8 cellular contexts compared by ENCODE assay signal in genomic region chr17:11986939-11987329, GRCh38. TPM values are rescaled to one million over a fixed set of nuclear protein-coding genes. Genes with fewer than 3 reads are reported as not detected.
DNase-seq lines count a peak whose midpoint lies in the region; ATAC-seq, FAIRE-seq and TF ChIP-seq lines count a peak whose summit lies in the region.

No MANE protein-coding gene starts in this region.

- H3K4me1 Mint-ChIP-seq in astrocyte (ENCODE audit: low read depth, unreplicated experiment) = peaks cover 3% of the 10 kb centered on the region

- H3K27ac Mint-ChIP-seq in astrocyte (ENCODE audit: unreplicated experiment) = no peak overlapping the region

- H4K91ac ChIP-seq in IMR-90 (ENCODE audit: insufficient read depth, low read depth, low read length) = no peak overlapping the region

- FAIRE-seq in astrocyte (lab: Jason Lieb, UNC) = peak; percentile 49

- peak; percentile 62 for TF ChIP-seq RAD21 in IMR-90 (IDR thresholded peaks at IDR 0.05; ENCODE audit: low read length)

- no peak overlapping the region for H3K18ac ChIP-seq in IMR-90 (ENCODE audit: low read depth, low read length)

- no peak overlapping the region for H2BK5ac ChIP-seq in IMR-90 (ENCODE audit: low read depth, low read length, poor library complexity, severe bottlenecking)

- no peak for TF ChIP-seq EP300 in tibial nerve (IDR thresholded peaks at IDR 0.05)

- BruUV-seq in IMR-90 (replicated peaks; lab: Mats Ljungman, UMichigan) = no TSS peak

- H2AK5ac ChIP-seq in IMR-90 (ENCODE audit: low read depth, low read length) = no peak overlapping the region

- H3K4me3 ChIP-seq in IMR-90 (ENCODE audit: insufficient read depth, low read depth, low read length) (no peak overlapping the region), astrocyte (ENCODE audit: insufficient read depth, low read depth, low read length) (no peak overlapping the region), tibial nerve (no peak overlapping the region)

- no peak overlapping the region for H3K56ac ChIP-seq in IMR-90 (ENCODE audit: extremely low read depth, insufficient read depth, low read length)

- no peak overlapping the region for H3K4me3 Mint-ChIP-seq in astrocyte (ENCODE audit: unreplicated experiment)

- H3K27me3 Mint-ChIP-seq in astrocyte (ENCODE audit: low read depth, unreplicated experiment) = no peaks in the 10 kb centered on the region

- H3K9ac ChIP-seq in IMR-90 (ENCODE audit: low read depth, low read length) (no peak overlapping the region), astrocyte (ENCODE audit: low read length) (no peak overlapping the region)

- H4K20me1 ChIP-seq in IMR-90 (ENCODE audit: insufficient read depth, low read length) (no peaks in the 10 kb centered on the region), astrocyte (ENCODE audit: insufficient read depth, low read length) (peaks cover 18% of the 10 kb centered on the region)

- no peaks in the 10 kb centered on the region for H3K27me3 ChIP-seq in IMR-90 (ENCODE audit: control insufficient read depth, insufficient read depth, low read length)
- no peaks in the 10 kb centered on the region for H3K27me3 ChIP-seq in astrocyte (ENCODE audit: insufficient read depth, low read length)
- H3K27me3 ChIP-seq in tibial nerve = no peaks in the 10 kb centered on the region

- peaks cover 10% of the 10 kb centered on the region for H3K36me3 Mint-ChIP-seq in astrocyte (ENCODE audit: low read depth, unreplicated experiment)

- H2BK120ac ChIP-seq in IMR-90 (ENCODE audit: low read depth, low read length) = no peak overlapping the region

- H3K4me2 ChIP-seq in IMR-90 (ENCODE audit: low read depth, low read length) (no peak overlapping the region; the same call in 1 of the 2 replicates), astrocyte (ENCODE audit: low read length) (no peak overlapping the region)

- no peak overlapping the region for H2BK20ac ChIP-seq in IMR-90 (ENCODE audit: low read depth, low read length)

- TF ChIP-seq POLR2A in IMR-90 (IDR thresholded peaks at IDR 0.05; ENCODE audit: low read depth, low read length) (no peak), tibial nerve (IDR thresholded peaks at IDR 0.05) (no peak)

- no peak overlapping the region for H3K14ac ChIP-seq in IMR-90 (replicated peaks; ENCODE audit: low read depth, low read length)

- no peaks in the 10 kb centered on the region for H3K79me1 ChIP-seq in IMR-90 (ENCODE audit: low read depth in 1 of 2, low read length in 2 of 2)

- H3K36me3 ChIP-seq in IMR-90 (ENCODE audit: control insufficient read depth, insufficient read depth, low read length) (peaks cover 24% of the 10 kb centered on the region), astrocyte (ENCODE audit: insufficient read depth, low read length) (peaks cover 13% of the 10 kb centered on the region), tibial nerve (peaks cover 0 to 71% (median 0%) of the 10 kb centered on the region in 3 donors)

- TF ChIP-seq CTCF in IMR-90 (conservative IDR thresholded peaks at IDR 0.05; ENCODE audit: low read depth, low read length) (peak; percentile 58), astrocyte (IDR thresholded peaks at IDR 0.05; ENCODE audit: insufficient read depth, low read depth, low read length) (peak; percentile 56), tibial nerve (IDR thresholded peaks at IDR 0.05) (peak; percentile 29 to 73 (median 54))

- H3K4me1 ChIP-seq in IMR-90 (ENCODE audit: control insufficient read depth, insufficient read depth, low read length) = no peaks in the 10 kb centered on the region
- no peaks in the 10 kb centered on the region for H3K4me1 ChIP-seq in astrocyte (ENCODE audit: insufficient read depth, low read length)
- peaks cover 0 to 16% (median 3%) of the 10 kb centered on the region in 4 donors for H3K4me1 ChIP-seq in tibial nerve

- H3K4ac ChIP-seq in IMR-90 (ENCODE audit: low read depth, low read length) = no peak overlapping the region

- intact Hi-C loops in IMR-90 (cut with micrococcal nuclease) = loop anchor here (1.0 to 5.0 kb wide), 2 partner anchors 1111 to 1340 kb away; no protein-coding TSS in a partner anchor

- no peaks in the 10 kb centered on the region for H3K79me2 ChIP-seq in astrocyte (ENCODE audit: insufficient read depth, low read length)

- H2AK9ac ChIP-seq in IMR-90 (replicated peaks; ENCODE audit: low read depth, low read length, poor library complexity) = no peak overlapping the region

- no CpG with 5 or more reads among the region's 5 CpGs for WGBS in IMR-90 (ENCODE audit: extremely low coverage in 2 of 2, insufficient read length in 1 of 2), 2 experiments
- WGBS in tibial nerve, 2 donors = 22 to 32% methylated on average over 5 of the region's 5 CpGs

- no peaks in the 10 kb centered on the region for H3K9me3 Mint-ChIP-seq in astrocyte (ENCODE audit: unreplicated experiment)

- H3K9me1 ChIP-seq in IMR-90 (ENCODE audit: insufficient read depth, low read length) = no peaks in the 10 kb centered on the region

- ATAC-seq in IMR-90 (ENCODE audit: low read depth) = peak; percentile 92
- no peak for ATAC-seq in HG03342 (IDR thresholded peaks at IDR 0.05; ENCODE audit: unreplicated experiment)

- H2BK15ac ChIP-seq in IMR-90 (ENCODE audit: low read depth, low read length) = no peak overlapping the region

- H3K23ac ChIP-seq in IMR-90 (ENCODE audit: low read depth, low read length) = no peak overlapping the region

- DNase-seq in Caki2 (ENCODE audit: low read depth) (peak; percentile 21), IMR-90 (peak; percentile 60), astrocyte (ENCODE audit: low read depth) (peak; percentile 36), iPS-NIHi11 (ENCODE audit: low spot score) (peak; percentile 28), tibial nerve (ENCODE audit: low spot score in 2 of 2) (no peak), GDM1 (lab: John Stamatoyannopoulos, UW) (no peak), NCI-H2029 (lab: John Stamatoyannopoulos, UW) (no peak)

- H3K27ac ChIP-seq in IMR-90 (ENCODE audit: insufficient read depth, low read length) (no peak overlapping the region), astrocyte (ENCODE audit: low read depth, low read length) (no peak overlapping the region), tibial nerve (peak overlapping the region in 2 of 4 donors; percentile 37 to 74)

- in situ Hi-C loops in Caki2 (cut with HindIII; ENCODE audit: low pct_unique_long_range_greater_than_20kb, low sequenced_read_pairs) (no loop called here), IMR-90 (cut with MboI; ENCODE audit: low sequenced_read_pairs) (loop anchor here (10.0 to 25.0 kb wide), 2 partner anchors 1112 to 1325 kb away; partner anchors contain the start of gene MYH3)

- CTCF ChIA-PET in IMR-90 (lab: Yijun Ruan, JAX) = interaction anchor here (0.6 to 1.4 kb wide), 5 partner anchors 9 to 1340 kb away, joined by 3 to 8 read pairs (median 5); partner anchors contain the start of gene ZNF18

- no peaks in the 10 kb centered on the region for H3K9me3 ChIP-seq in IMR-90 (ENCODE audit: control insufficient read depth, insufficient read depth, low read length)
- H3K9me3 ChIP-seq in astrocyte (ENCODE audit: insufficient read depth, low read depth, low read length) = no peaks in the 10 kb centered on the region
- no peaks in the 10 kb centered on the region for H3K9me3 ChIP-seq in tibial nerve

- POLR2A ChIA-PET in IMR-90 (lab: Charles Lee; ENCODE audit: unreplicated experiment) = interaction anchor here (1.5 kb wide), 1 partner anchor 10 kb away, joined by 4 read pairs; the partner anchor contains the start of gene ZNF18

- dilution Hi-C loops in IMR-90 (cut with HindIII; ENCODE audit: low sequenced_read_pairs, unreplicated experiment) = no loop called here

- H2AFZ ChIP-seq in IMR-90 (replicated peaks; ENCODE audit: low read length, poor library complexity) (no peak overlapping the region), astrocyte (ENCODE audit: low read depth, low read length) (no peak overlapping the region)

- no peak overlapping the region for H4K8ac ChIP-seq in IMR-90 (ENCODE audit: low read depth in 2 of 2, low read length in 2 of 2)

- H4K5ac ChIP-seq in IMR-90 (ENCODE audit: low read depth, low read length) = no peak overlapping the region

TF ChIP-seq in IMR-90, 13 proteins besides CTCF, POLR2A, EP300 and RAD21:
- TF ChIP-seq FOS (IDR thresholded peaks at IDR 0.05; ENCODE audit: low read depth, low read length) (no peak), CEBPB (IDR thresholded peaks at IDR 0.05; ENCODE audit: low read depth, low read length) (no peak), SMC3 (IDR thresholded peaks at IDR 0.05; ENCODE audit: low read depth, low read length) (peak; percentile 50; the same call in 1 of the 2 replicates), BHLHE40 (IDR thresholded peaks at IDR 0.05; ENCODE audit: low read depth, low read length) (no peak)
- TF ChIP-seq, protein P1, sequence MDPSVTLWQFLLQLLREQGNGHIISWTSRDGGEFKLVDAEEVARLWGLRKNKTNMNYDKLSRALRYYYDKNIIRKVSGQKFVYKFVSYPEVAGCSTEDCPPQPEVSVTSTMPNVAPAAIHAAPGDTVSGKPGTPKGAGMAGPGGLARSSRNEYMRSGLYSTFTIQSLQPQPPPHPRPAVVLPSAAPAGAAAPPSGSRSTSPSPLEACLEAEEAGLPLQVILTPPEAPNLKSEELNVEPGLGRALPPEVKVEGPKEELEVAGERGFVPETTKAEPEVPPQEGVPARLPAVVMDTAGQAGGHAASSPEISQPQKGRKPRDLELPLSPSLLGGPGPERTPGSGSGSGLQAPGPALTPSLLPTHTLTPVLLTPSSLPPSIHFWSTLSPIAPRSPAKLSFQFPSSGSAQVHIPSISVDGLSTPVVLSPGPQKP (IDR thresholded peaks at IDR 0.05; ENCODE audit: borderline replicate concordance, low read depth, low read length) = no peak

RNA-seq across cellular contexts. Expression of gene ZNF18, which starts 10.3 kb away (rescaled TPM):
- total RNA-seq in Caki2 (2014; rRNA removed; shearing (Covaris generic); ENCODE audit: low replicate concordance) = 6.1 TPM in 2 replicates
- total RNA-seq in IMR-90 (2012; rRNA removed) (10.3 and 11.7 TPM in 2 replicates), astrocyte (8.3 and 9.9 TPM in 2 replicates), tibial nerve (10 to 100 TPM in 3 of 4 donors, 1 to 10 TPM in 1; 9.2 to 18.4 (median 12.9) TPM)
- polyA plus RNA-seq in IMR-90 (2012; rRNA removed) = 4.4 and 4.5 TPM in 2 replicates
- 1.5 and 1.7 TPM in 2 replicates for polyA plus RNA-seq in IMR-90 (2012; cell fraction: cytosol; rRNA removed)
- polyA plus RNA-seq in IMR-90 (2012; cell fraction: nucleus; rRNA removed; ENCODE audit: low replicate concordance) = 3.7 and 11.7 TPM in 2 replicates

RNA-seq across cellular contexts. Expression of gene MAP2K4, which starts 33.7 kb away (rescaled TPM):
- 20.2 and 37.5 TPM in 2 replicates for total RNA-seq in Caki2 (2014; rRNA removed; shearing (Covaris generic); ENCODE audit: low replicate concordance)
- total RNA-seq in IMR-90 (2012; rRNA removed) (32.6 and 33.3 TPM in 2 replicates), astrocyte (37.5 and 42.5 TPM in 2 replicates), tibial nerve (10 to 100 TPM; 17.6 to 28.6 (median 24.0) TPM)
- polyA plus RNA-seq in IMR-90 (2012; rRNA removed) = 12.2 and 14.5 TPM in 2 replicates
- polyA plus RNA-seq in IMR-90 (2012; cell fraction: cytosol; rRNA removed) = 3.4 and 3.8 TPM in 2 replicates
- polyA plus RNA-seq in IMR-90 (2012; cell fraction: nucleus; rRNA removed; ENCODE audit: low replicate concordance) = 2.7 and 24.8 TPM in 2 replicates

Comparison
In these comparisons a context has a peak if more than half of its experiments do, and no peak if none do; other contexts are left out.
1. DNase-seq: peak in Caki2 (single experiment), IMR-90 (single experiment), astrocyte (single experiment) and iPS-NIHi11 (single experiment); none in tibial nerve (0 of 2), GDM1 (single experiment) and NCI-H2029 (single experiment).
2. Peak in every context shown above with its lines, with median percentiles within 50 percentile points of each other: CTCF ChIP-seq.